ENCODE assay signal across 17 cellular contexts in the genomic region with DNA sequence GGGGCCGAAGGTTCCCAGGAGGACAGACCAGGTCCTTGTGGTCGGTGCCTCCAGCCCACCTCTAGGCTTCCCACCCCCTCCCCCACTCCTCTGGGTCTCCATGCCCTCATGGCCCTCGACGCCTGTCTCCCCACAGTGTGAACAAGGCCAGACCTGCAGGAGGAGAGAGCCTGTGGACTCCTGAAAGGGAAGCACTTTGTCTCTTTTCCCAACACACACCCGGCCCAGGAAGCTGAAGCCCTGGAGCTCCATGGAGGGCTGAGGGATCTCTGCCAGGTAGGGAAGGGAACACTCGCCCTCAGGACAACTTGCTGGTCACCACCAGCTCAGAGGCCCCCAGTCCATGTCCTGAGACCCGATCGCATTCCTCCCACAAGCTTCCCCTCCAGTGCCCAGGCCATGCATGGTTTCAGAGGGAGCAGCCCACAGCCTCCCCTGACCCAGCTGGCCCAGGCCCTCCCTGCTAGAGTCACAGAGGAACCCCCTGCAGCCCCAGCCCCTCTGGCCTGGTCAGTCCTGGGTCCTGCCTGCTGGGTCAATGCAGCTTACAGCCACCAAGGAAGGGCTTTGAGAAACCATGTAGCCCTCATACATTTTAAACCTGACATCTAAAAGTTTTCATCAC.
"Had no signal": no experiment of that assay in that cellular context is flagged by ENCODE, and none has a peak within 500 bp of the region (broad histone marks: within the 10 kb centered on the region; RNA-seq: fewer than 3 reads in every experiment).

No MANE protein-coding gene starts in this region.

- FAIRE-seq: keratinocyte had no signal

- H3K27ac ChIP-seq: coronary artery, left lung, thoracic aorta had no signal

- ATAC-seq: activated CD4-positive, alpha-beta T cell treated with anti-CD3 and anti-CD28 coated beads for 36 hours; left lung; T-helper 17 cell had no signal

- H3K36me3 ChIP-seq: breast epithelium, left lung, upper lobe of left lung had no signal

- H3K4me3 ChIP-seq: breast epithelium, coronary artery, left lung, spleen, thoracic aorta, upper lobe of left lung had no signal

- H3K27me3 ChIP-seq: breast epithelium, left lung, spleen, upper lobe of left lung had no signal

- DNase-seq: activated B cell treated with CpG ODN at 0.5 μM for 24 hours; activated CD4-positive, alpha-beta memory T cell treated with anti-CD3 and anti-CD28 coated beads for 36 hours; activated CD4-positive, alpha-beta T cell treated with anti-CD3 and anti-CD28 coated beads for 36 hours; activated naive CD4-positive, alpha-beta T cell treated with Interleukin-2 at 50 U/mL for 16 hours; activated naive CD8-positive, alpha-beta T cell treated with anti-CD3 and anti-CD28 coated beads for 36 hours; activated T-cell treated with anti-CD3 and anti-CD28 coated beads, Interleukin-2, amount 50 U/mL, for 48 hours; mammary epithelial cell; spleen; stimulated activated CD4-positive, alpha-beta T cell treated with anti-CD3 and anti-CD28 coated beads, Interleukin-4, amount 100 ng/mL, for 1 hour; stimulated activated naive CD4-positive, alpha-beta T cell; T-helper 17 cell had no signal

- H3K4me1 ChIP-seq: breast epithelium had no signal
